7 cellular contexts compared by ENCODE assay signal in genomic region chr13:111194651-111195050, GRCh38.
A peak's percentile ranks its signal among the peaks of the same experiment; 100 is the strongest.
DNase-seq lines count a peak whose midpoint lies in the region; TF ChIP-seq lines count a peak whose summit lies in the region.
"Not testable (repeated sequence)": the region's sequence is repeated elsewhere in the genome, so short reads cannot be mapped to it uniquely, and the experiment has no call there.

No MANE protein-coding gene starts in this region.

- H3K27me3 ChIP-seq in adipocyte (replicated peaks; ENCODE audit: control insufficient read depth, insufficient read depth, low read length); osteoblast (ENCODE audit: insufficient read depth, low read length): not testable (repeated sequence)

- H3K9me3 ChIP-seq in adipocyte (ENCODE audit: control insufficient read depth, low read length); osteoblast (ENCODE audit: low read depth, low read length): not testable (repeated sequence)

- H4K20me1 ChIP-seq in osteoblast (ENCODE audit: insufficient read depth, low read length), result peaks cover 11% of the 10 kb centered on the region

- not testable (repeated sequence) for H2AFZ ChIP-seq in osteoblast (ENCODE audit: low read length)

- H3K27ac ChIP-seq in coronary artery (peak overlapping the region; percentile 17 to 38), osteoblast (ENCODE audit: low read depth, low read length) (peak overlapping the region; percentile 68)

- H3K4me1 ChIP-seq in adipocyte (ENCODE audit: control insufficient read depth, insufficient read depth, low read length), result not testable (repeated sequence)
- H3K4me1 ChIP-seq in osteoblast (ENCODE audit: insufficient read depth, low read length), result peaks cover 13% of the 10 kb centered on the region

- H3K4me3 ChIP-seq in AG10803 (ENCODE audit: low read length); adipocyte (ENCODE audit: low read length); coronary artery; foreskin fibroblast (ENCODE audit: low read depth in 1 of 2, low read length in 2 of 2); osteoblast (ENCODE audit: insufficient read depth, low read length): not testable (repeated sequence)

- not testable (repeated sequence) for H3K9ac ChIP-seq in adipocyte (ENCODE audit: low read length)

- DNase-seq in AG10803 (ENCODE audit: low read depth) (peak; percentile 77), HK-2 (ENCODE audit: unreplicated experiment) (peak; percentile 35), RPMI7951 (ENCODE audit: low read depth) (peak; percentile 76), adipocyte (ENCODE audit: low read depth) (peak; percentile 69), foreskin fibroblast (peak; percentile 74 to 85)
- not testable (repeated sequence) for DNase-seq in coronary artery (ENCODE audit: low spot score); osteoblast (ENCODE audit: insufficient read length, low spot score, missing footprints)

- H3K36me3 ChIP-seq in adipocyte (ENCODE audit: control insufficient read depth, insufficient read depth, low read length, severe bottlenecking); osteoblast (ENCODE audit: insufficient read depth, low read length): not testable (repeated sequence)

- not testable (repeated sequence) for TF ChIP-seq CTCF in AG10803 (conservative IDR thresholded peaks at IDR 0.05; ENCODE audit: low read length); coronary artery (IDR thresholded peaks at IDR 0.05); foreskin fibroblast (IDR thresholded peaks at IDR 0.05; ENCODE audit: low read depth, low read length); osteoblast (IDR thresholded peaks at IDR 0.05; ENCODE audit: extremely low read depth, low read depth, low read length)

- H3K4me2 ChIP-seq in osteoblast (ENCODE audit: insufficient read depth, low read length), result peak overlapping the region; percentile 55

- H3K79me2 ChIP-seq in osteoblast (ENCODE audit: insufficient read depth, low read length), result peaks cover 84% of the 10 kb centered on the region
